ENCODE assay signal across 31 cellular contexts in the genomic region with DNA sequence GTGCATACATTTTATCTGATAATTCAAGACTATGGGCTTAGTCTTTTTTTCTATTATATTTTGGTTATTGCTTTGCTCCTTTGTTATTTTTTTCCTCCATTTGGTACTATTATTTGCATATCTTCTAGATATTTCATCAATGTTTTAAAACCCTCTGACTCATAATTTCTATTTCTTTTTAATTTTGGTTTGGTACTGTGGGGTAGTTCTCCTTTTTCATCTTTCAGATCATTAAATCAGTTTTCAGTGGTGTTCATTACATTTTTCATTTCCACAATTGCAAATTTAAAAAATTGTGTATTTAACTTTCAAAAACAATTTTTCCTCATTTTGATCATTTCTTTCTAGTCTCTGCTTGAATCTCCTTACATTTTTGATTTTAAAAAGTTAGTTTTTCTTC. TPM values are rescaled to one million over a fixed set of nuclear protein-coding genes. Genes with fewer than 3 reads are reported as not detected.
"Had no signal": no experiment of that assay in that cellular context is flagged by ENCODE, and none has a peak within 500 bp of the region (broad histone marks: within the 10 kb centered on the region; RNA-seq: fewer than 3 reads in every experiment).

No MANE protein-coding gene starts in this region.

- H3K27me3 ChIP-seq: colonic mucosa, gastrocnemius medialis had no signal

- H3K4me1 ChIP-seq: colonic mucosa, esophagus muscularis mucosa, esophagus squamous epithelium, foreskin keratinocyte, gastroesophageal sphincter had no signal

- H3K4me1 Mint-ChIP-seq: endodermal cell had no signal

- DNase-seq: colonic mucosa; dermis blood vessel endothelial cell; dorsolateral prefrontal cortex; effector CD4-positive, alpha-beta T cell; effector CD8-positive, alpha-beta T cell; effector memory CD4-positive, alpha-beta T cell; effector memory CD8-positive, alpha-beta T cell; endodermal cell; erythroblast; esophagus squamous epithelium; foreskin fibroblast; foreskin keratinocyte; foreskin melanocyte; gastrocnemius medialis; glutamatergic neuron; head of caudate nucleus; heart left ventricle; heart right ventricle had no signal

- FAIRE-seq: endometrium, endothelial cell of umbilical vein had no signal

- H3K9me3 ChIP-seq: colonic mucosa, esophagus muscularis mucosa, esophagus squamous epithelium, gastrocnemius medialis, gastroesophageal sphincter, heart left ventricle, heart right ventricle had no signal

- H3K9me3 Mint-ChIP-seq: dendritic cell treated with granulocyte-macrophage colony-stimulating factor and Interleukin-4, amounts not matched to agents 40 ng/mL and 50 ng/mL, for 4 days; effector memory CD8-positive, alpha-beta T cell; endodermal cell had no signal

- H3K4me3 ChIP-seq: colonic mucosa, coronary artery, dorsolateral prefrontal cortex, esophagus muscularis mucosa, esophagus squamous epithelium, gastrocnemius medialis, gastroesophageal sphincter, heart left ventricle, heart right ventricle had no signal

- H3K27ac Mint-ChIP-seq: dendritic cell treated with granulocyte-macrophage colony-stimulating factor and Interleukin-4, amounts not matched to agents 40 ng/mL and 50 ng/mL, for 4 days; effector memory CD8-positive, alpha-beta T cell; endodermal cell had no signal

- H3K27ac ChIP-seq: colonic mucosa, coronary artery, dorsolateral prefrontal cortex, epithelial cell of prostate, esophagus muscularis mucosa, esophagus squamous epithelium, foreskin keratinocyte, gastrocnemius medialis, gastroesophageal sphincter, heart left ventricle, heart right ventricle had no signal

- ATAC-seq: effector memory CD8-positive, alpha-beta T cell; esophagus mucosa; foreskin keratinocyte; gastrocnemius medialis; gastroesophageal sphincter; heart left ventricle; heart right ventricle had no signal

- H3K4me3 Mint-ChIP-seq: dendritic cell treated with granulocyte-macrophage colony-stimulating factor and Interleukin-4, amounts not matched to agents 40 ng/mL and 50 ng/mL, for 4 days; effector memory CD8-positive, alpha-beta T cell; endodermal cell had no signal

- H3K36me3 ChIP-seq: colonic mucosa, esophagus muscularis mucosa, esophagus squamous epithelium, gastrocnemius medialis, gastroesophageal sphincter, heart left ventricle, heart right ventricle had no signal

RNA-seq across cellular contexts. Expression of gene FRMPD1, which starts 7.5 kb away (rescaled TPM):
- total RNA-seq: chondrocyte, dermis blood vessel endothelial cell, dermis microvascular lymphatic vessel endothelial cell, endothelial cell of umbilical vein, fibroblast of lung, fibroblast of villous mesenchyme, glomerular endothelial cell had no signal
- polyA plus RNA-seq: endothelial cell of umbilical vein, fibroblast of lung had no signal
